1 cellular context compared by ENCODE assay signal in the genomic region with DNA sequence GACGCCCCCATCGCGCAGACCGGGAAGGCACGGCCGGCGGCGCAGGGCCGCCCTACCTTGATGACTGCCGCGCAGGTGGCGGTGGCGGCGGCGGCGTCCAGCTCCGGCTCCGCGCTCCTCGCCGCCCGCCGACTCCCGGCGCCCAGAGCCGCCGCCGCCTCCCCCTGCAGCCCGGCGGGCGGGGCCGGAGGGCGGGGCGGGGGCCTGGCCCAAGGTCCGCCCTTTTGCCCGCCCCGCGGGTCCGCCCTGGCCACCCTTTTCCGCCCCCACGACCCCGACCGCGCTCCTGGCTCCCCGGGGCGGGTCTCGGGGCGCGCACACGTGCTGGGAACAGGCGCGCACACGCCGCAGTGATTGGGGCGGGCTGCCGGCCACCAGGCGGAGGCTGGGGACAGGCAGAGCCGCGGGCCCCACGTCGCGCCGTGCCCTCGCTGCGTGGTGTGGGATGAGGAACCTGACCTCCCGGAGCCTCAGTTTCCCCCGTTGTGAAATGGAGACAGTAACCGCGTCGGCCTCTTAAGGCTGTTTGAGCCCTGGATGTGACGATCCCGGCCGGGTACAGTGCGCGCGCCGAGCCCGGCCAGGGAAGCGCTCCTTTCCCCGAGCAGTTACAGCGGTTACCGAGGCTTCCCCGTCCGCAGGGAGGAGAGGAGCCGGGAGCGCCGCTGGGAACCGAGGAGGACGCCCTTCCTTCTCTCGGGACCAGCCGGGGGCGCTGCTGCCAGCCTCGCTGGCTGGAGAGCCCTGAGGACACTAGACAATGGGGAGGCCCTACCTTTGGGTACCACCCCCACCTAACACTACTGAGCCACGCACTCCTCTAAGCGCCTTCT.
TF ChIP-seq lines count a peak whose summit lies in the region.

CORO2A (minus strand) TSS at position 135 of the 833 bp plus-strand sequence. CDS start 34,977 bp downstream, outside the sequence.

TF ChIP-seq in K562, 482 proteins besides CTCF, POLR2A, EP300 and RAD21 (continued from another document and continues in another):
- TF ChIP-seq REST (CRISPR knock-in tag; IDR thresholded peaks at IDR 0.05; ENCODE audit: low read depth) (no peak), PCBP2 (IDR thresholded peaks at IDR 0.05; ENCODE audit: low read depth, low read length, poor library complexity, severe bottlenecking) (no peak), MYNN (IDR thresholded peaks at IDR 0.05) (0 out of 2 replicates have a peak, but pooled peaks have one; percentile 22), MYNN (CRISPR knock-in tag; IDR thresholded peaks at IDR 0.05) (no peak), RB1 (IDR thresholded peaks at IDR 0.05; ENCODE audit: low read depth) (peak; percentile 50), NR4A1 (CRISPR knock-in tag; IDR thresholded peaks at IDR 0.05) (0 out of 2 replicates have a peak, but pooled peaks have one; percentile 9), NR4A1 (tag; IDR thresholded peaks at IDR 0.05) (no peak), U2AF1 (optimal IDR thresholded peaks at IDR 0.05; ENCODE audit: low read depth, low read length) (no peak), GMEB1 (CRISPR knock-in tag; IDR thresholded peaks at IDR 0.05) (no peak), MTA1 (IDR thresholded peaks at IDR 0.05; ENCODE audit: borderline replicate concordance) (no peak), ZNF146 (CRISPR knock-in tag; IDR thresholded peaks at IDR 0.05; ENCODE audit: unreplicated experiment) (no peak), CBX3 (IDR thresholded peaks at IDR 0.05; ENCODE audit: borderline replicate concordance in 1 of 2, low read length in 2 of 2) (no peak), GTF2F1 (IDR thresholded peaks at IDR 0.05; ENCODE audit: low read depth, low read length) (no peak), ZNF780A (CRISPR knock-in tag; IDR thresholded peaks at IDR 0.05) (no peak), ELF2 (CRISPR knock-in tag; IDR thresholded peaks at IDR 0.05) (no peak), SFPQ (IDR thresholded peaks at IDR 0.05; ENCODE audit: low read depth, low read length) (no peak), MCM3 (IDR thresholded peaks at IDR 0.05) (no peak), HDAC1 (IDR thresholded peaks at IDR 0.05) (peak in 1 of 2 experiments; percentile 75; a peak in 2 of 4 replicates), USF2 (CRISPR knock-in tag; IDR thresholded peaks at IDR 0.05) (peak; percentile 54), SMARCE1 (IDR thresholded peaks at IDR 0.05) (0 out of 2 replicates have a peak, but pooled peaks have one; percentile 20), E2F6 (IDR thresholded peaks at IDR 0.05; ENCODE audit: borderline replicate concordance in 1 of 2, extremely low read depth in 1 of 2, insufficient read depth in 1 of 2, insufficient read length in 1 of 2, low read depth in 1 of 2, low read length in 1 of 2, poor library complexity in 1 of 2, severe bottlenecking in 1 of 2) (peak; percentile 45 to 81), ZNF133 (CRISPR knock-in tag; IDR thresholded peaks at IDR 0.05) (no peak), CHD1 (IDR thresholded peaks at IDR 0.05; ENCODE audit: low read length) (peak; percentile 54), POLR2G (IDR thresholded peaks at IDR 0.05; ENCODE audit: low read depth, low read length) (peak; percentile 87), HCFC1 (IDR thresholded peaks at IDR 0.05; ENCODE audit: low read depth, low read length) (no peak), CREB1 (IDR thresholded peaks at IDR 0.05) (no peak), CREB1 (CRISPR knock-in tag; IDR thresholded peaks at IDR 0.05) (peak; percentile 20; the same call in 1 of the 2 replicates), CBX5 (IDR thresholded peaks at IDR 0.05; ENCODE audit: borderline replicate concordance, low read depth) (no peak), DACH1 (IDR thresholded peaks at IDR 0.05; ENCODE audit: partially characterized antibody) (no peak), ETV6 (IDR thresholded peaks at IDR 0.05; ENCODE audit: borderline replicate concordance in 1 of 2, low read depth in 2 of 2, low read length in 1 of 2) (no peak), ETV6 (CRISPR knock-in tag; IDR thresholded peaks at IDR 0.05; ENCODE audit: borderline replicate concordance) (0 out of 2 replicates have a peak, but pooled peaks have one; percentile 50), ZNF668 (CRISPR knock-in tag; IDR thresholded peaks at IDR 0.05) (no peak), NELFE (IDR thresholded peaks at IDR 0.05; ENCODE audit: insufficient read depth, insufficient read length) (no peak), SMARCA4 (IDR thresholded peaks at IDR 0.05) (0 out of 2 replicates have a peak, but pooled peaks have one; percentile 42), PRDM10 (IDR thresholded peaks at IDR 0.05; ENCODE audit: partially characterized antibody) (peak; percentile 49), E4F1 (CRISPR knock-in tag; IDR thresholded peaks at IDR 0.05; ENCODE audit: borderline replicate concordance) (no peak), ZFX (CRISPR knock-in tag; IDR thresholded peaks at IDR 0.05) (peak; percentile 83), KLF10 (CRISPR knock-in tag; IDR thresholded peaks at IDR 0.05) (no peak), TSC22D4 (tag; IDR thresholded peaks at IDR 0.05) (no peak), ZNF445 (CRISPR knock-in tag; IDR thresholded peaks at IDR 0.05; ENCODE audit: low read depth) (no peak), FOXA1 (IDR thresholded peaks at IDR 0.05; ENCODE audit: borderline replicate concordance) (no peak), ATF7 (IDR thresholded peaks at IDR 0.05) (peak; percentile 54), ZBED1 (IDR thresholded peaks at IDR 0.05) (no peak), PHF20 (IDR thresholded peaks at IDR 0.05; ENCODE audit: partially characterized antibody) (no peak), CTCFL (IDR thresholded peaks at IDR 0.05; ENCODE audit: borderline replicate concordance, insufficient read depth, low read depth, low read length, poor library complexity, severe bottlenecking) (peak; percentile 61)
